Comparison of ENCODE assay signal across 7 cellular contexts in the genomic region with DNA sequence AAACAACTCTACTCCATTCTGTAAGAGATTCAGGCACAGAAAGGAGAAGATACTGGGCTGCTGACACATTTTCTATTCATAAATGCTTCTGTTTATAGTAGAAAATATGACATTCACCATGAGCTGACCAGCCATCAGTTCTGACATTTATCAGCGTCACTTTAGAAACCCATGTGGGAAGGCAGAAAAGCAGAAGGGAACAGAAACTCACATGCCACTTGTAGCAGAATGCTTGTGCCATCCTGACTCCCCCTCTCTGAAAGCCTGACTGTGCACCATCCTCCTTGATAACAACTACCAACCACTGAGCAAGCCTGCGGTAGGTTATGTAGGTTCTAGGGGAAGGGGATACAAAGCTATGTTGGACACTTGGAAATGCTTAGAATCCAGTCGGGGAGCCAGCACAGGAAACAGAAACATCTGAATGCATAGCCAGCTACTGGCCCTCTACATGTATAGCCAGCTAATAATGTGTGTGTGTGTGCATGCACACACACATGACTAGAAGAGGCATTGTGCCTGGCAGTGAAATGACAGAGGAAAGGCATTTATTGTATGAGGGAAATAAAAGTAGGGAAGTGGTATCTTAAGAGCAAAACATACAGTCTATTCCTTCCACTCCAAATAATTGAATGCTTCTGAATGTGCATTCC.
DNase-seq lines count a peak whose midpoint lies in the region; ATAC-seq, FAIRE-seq and TF ChIP-seq lines count a peak whose summit lies in the region.
"Not testable (repeated sequence)": the region's sequence is repeated elsewhere in the genome, so short reads cannot be mapped to it uniquely, and the experiment has no call there.

No MANE protein-coding gene starts in this region.

- ATAC-seq in GM18511 (IDR thresholded peaks at IDR 0.05; ENCODE audit: unreplicated experiment) (peak; percentile 88), GM19043 (IDR thresholded peaks at IDR 0.05; ENCODE audit: low read depth, unreplicated experiment) (peak; percentile 66), GM21526 (IDR thresholded peaks at IDR 0.05; ENCODE audit: low FRiP score, unreplicated experiment) (peak; percentile 74), HG02798 (IDR thresholded peaks at IDR 0.05; ENCODE audit: poor library complexity, unreplicated experiment) (peak; percentile 67), HG03439 (IDR thresholded peaks at IDR 0.05; ENCODE audit: unreplicated experiment) (peak; percentile 74)

- DNase-seq in MV-4-11 (lab: John Stamatoyannopoulos, UW): peak; percentile 73
- DNase-seq in bronchial epithelial cell (ENCODE audit: low read depth): not testable (repeated sequence)

- not testable (repeated sequence) for TF ChIP-seq CTCF in bronchial epithelial cell (IDR thresholded peaks at IDR 0.05; ENCODE audit: insufficient read depth, low read length, severe bottlenecking)

- not testable (repeated sequence) for H3K27me3 ChIP-seq in bronchial epithelial cell (ENCODE audit: control insufficient read depth, insufficient read depth, low read length)

- H3K36me3 ChIP-seq in bronchial epithelial cell (ENCODE audit: control insufficient read depth, insufficient read depth, low read length): not testable (repeated sequence)

- FAIRE-seq in bronchial epithelial cell (lab: Jason Lieb, UNC): peak; percentile 97

- not testable (repeated sequence) for H3K4me3 ChIP-seq in bronchial epithelial cell (ENCODE audit: low read depth, low read length)
